8 cellular contexts compared by ENCODE assay signal in the genomic region with DNA sequence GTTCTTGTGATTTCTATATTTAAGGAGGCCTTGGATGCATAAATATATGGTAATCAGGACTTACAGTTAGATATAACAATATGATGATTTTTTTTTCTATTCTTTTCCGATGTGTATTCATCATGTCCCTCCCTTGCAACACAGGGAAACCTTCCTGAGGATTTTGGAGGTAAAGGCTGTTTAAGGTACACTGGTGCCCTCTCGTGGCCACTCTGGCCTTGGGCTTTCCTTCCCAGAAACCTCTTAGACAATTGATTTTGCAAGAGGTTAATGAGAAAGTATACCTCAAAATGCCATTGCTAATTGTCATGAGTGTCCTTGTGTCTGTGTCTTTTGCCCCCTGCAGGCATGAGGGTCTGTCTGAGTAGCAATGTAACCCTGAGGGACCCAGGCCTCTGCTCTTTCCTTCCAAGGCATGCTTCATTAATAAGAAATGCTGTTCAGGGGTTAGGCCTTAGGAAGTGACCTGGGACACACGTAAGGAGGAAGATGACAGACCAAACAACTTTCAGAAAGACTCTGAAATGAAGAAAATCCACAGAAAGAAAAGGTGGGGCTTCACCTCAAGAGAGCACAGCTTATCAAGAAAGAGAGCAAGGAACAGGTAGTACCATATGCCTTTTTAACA.
DNase-seq lines count a peak whose midpoint lies in the region; ATAC-seq and TF ChIP-seq lines count a peak whose summit lies in the region.

No MANE protein-coding gene starts in this region.

- no peaks in the 10 kb centered on the region for H3K9me3 ChIP-seq in left lung

- H3K27ac ChIP-seq in left lung = no peak overlapping the region

- no peaks in the 10 kb centered on the region for H3K4me1 ChIP-seq in left lung

- TF ChIP-seq CTCF in GM12875 (IDR thresholded peaks at IDR 0.05; ENCODE audit: borderline replicate concordance, insufficient read depth, low read depth, low read length) (peak; percentile 74), choroid plexus epithelial cell (conservative IDR thresholded peaks at IDR 0.05; ENCODE audit: low read depth, low read length) (peak; percentile 96), left lung (IDR thresholded peaks at IDR 0.05) (peak; percentile 70 to 75)

- no peak overlapping the region for H3K4me3 ChIP-seq in GM12875 (ENCODE audit: low read depth, low read length)
- no peak overlapping the region for H3K4me3 ChIP-seq in choroid plexus epithelial cell (ENCODE audit: low read depth, low read length)
- no peak overlapping the region for H3K4me3 ChIP-seq in left lung

- DNase-seq in ACHN (peak; percentile 86), NCI-H146 treated with DMSO at 0.1 percent for 48 hours (lab: John Stamatoyannopoulos, UW; ENCODE audit: unreplicated experiment) (peak; percentile 75), SW480 (ENCODE audit: low spot score) (peak; percentile 74), choroid plexus epithelial cell (ENCODE audit: low read depth) (peak; percentile 89), left lung (peak in 1 of 2 donors; percentile 48)
- peak; percentile 3 for DNase-seq in stimulated activated CD8-positive, alpha-beta memory T cell treated with anti-CD3 and anti-CD28 coated beads, Interleukin-12 subunit alpha, Interleukin-12 subunit beta, amount 100 ng/mL, for 1 hour (ENCODE audit: low read depth)
- DNase-seq in effector CD4-positive, alpha-beta T cell = no peak

- no peaks in the 10 kb centered on the region for H3K27me3 ChIP-seq in left lung

- in situ Hi-C loops in ACHN (cut with HindIII; ENCODE audit: low pct_ligation_motif_present, low pct_unique_long_range_greater_than_20kb, low sequenced_read_pairs) = no loop called here

- intact Hi-C loops in left lung (cut with DNase I) = no loop called here

- no peaks in the 10 kb centered on the region for H3K36me3 ChIP-seq in left lung

- peak; percentile 94 for ATAC-seq in left lung
